14 cellular contexts compared by ENCODE assay signal in genomic region chr4:87209182-87209581, GRCh38. TPM values are rescaled to one million over a fixed set of nuclear protein-coding genes. Genes with fewer than 3 reads are reported as not detected.
DNase-seq lines count a peak whose midpoint lies in the region; ATAC-seq lines count a peak whose summit lies in the region.
"Had no signal": no experiment of that assay in that cellular context is flagged by ENCODE, and none has a peak within 500 bp of the region (broad histone marks: within the 10 kb centered on the region; RNA-seq: fewer than 3 reads in every experiment).

No MANE protein-coding gene starts in this region.

- peak; percentile 50 for DNase-seq in CD1c-positive myeloid dendritic cell (ENCODE audit: extremely low spot score)
- DNase-seq in midbrain (lab: John Stamatoyannopoulos, UW) = peak; percentile 2
- no peak for DNase-seq in iPS-NIHi11 (ENCODE audit: low spot score)
- DNase-seq in NCI-H446 treated with DMSO at 0.1 percent for 48 hours (lab: John Stamatoyannopoulos, UW) = no peak
- no peak for DNase-seq in substantia nigra (lab: John Stamatoyannopoulos, UW)
- DNase-seq in activated CD8-positive, alpha-beta T cell treated with anti-CD3 and anti-CD28 coated beads, Interleukin-2, amount 10 ng/mL, durations not matched to agents 7 days and 5 days = no peak
- DNase-seq: DMS79 treated with DMSO at 0.1 percent for 48 hours; effector memory CD4-positive, alpha-beta T cell; foreskin fibroblast; NCI-H2081 treated with DMSO at 0.1 percent for 48 hours; NCI-H774; T-helper 9 cell had no signal

- no peaks in the 10 kb centered on the region for H3K36me3 Mint-ChIP-seq in IgD-negative memory B cell
- H3K36me3 Mint-ChIP-seq in activated CD8-positive, alpha-beta T cell treated with anti-CD3 and anti-CD28 coated beads, Interleukin-2, amount 10 ng/mL, durations not matched to agents 7 days and 5 days (ENCODE audit: low read depth) = peaks cover 18% of the 10 kb centered on the region

- H3K27me3 Mint-ChIP-seq in IgD-negative memory B cell = no peaks in the 10 kb centered on the region
- no peaks in the 10 kb centered on the region for H3K27me3 Mint-ChIP-seq in activated CD8-positive, alpha-beta T cell treated with anti-CD3 and anti-CD28 coated beads, Interleukin-2, amount 10 ng/mL, durations not matched to agents 7 days and 5 days (ENCODE audit: low read depth)

- no peaks in the 10 kb centered on the region for H3K9me3 Mint-ChIP-seq in IgD-negative memory B cell
- no peaks in the 10 kb centered on the region for H3K9me3 Mint-ChIP-seq in activated CD8-positive, alpha-beta T cell treated with anti-CD3 and anti-CD28 coated beads, Interleukin-2, amount 10 ng/mL, durations not matched to agents 7 days and 5 days (ENCODE audit: insufficient read depth)

- no peak overlapping the region for H3K27ac ChIP-seq in substantia nigra (ENCODE audit: low read depth, low read length, poor library complexity, severe bottlenecking)

- CTCF ChIA-PET in activated CD8-positive, alpha-beta T cell treated with anti-CD3 and anti-CD28 coated beads, Interleukin-2, amount 10 ng/mL, durations not matched to agents 7 days and 5 days (lab: Charles Lee) = interaction anchor here (0.9 to 2.6 kb wide), 3 partner anchors 11 to 59 kb away, joined by 3 to 13 read pairs (median 3); partner anchors contain the start of gene KLHL8

- ATAC-seq in GM21576 (IDR thresholded peaks at IDR 0.05; ENCODE audit: unreplicated experiment) = peak; percentile 9
- ATAC-seq in activated CD8-positive, alpha-beta T cell treated with anti-CD3 and anti-CD28 coated beads, Interleukin-2, amount 10 ng/mL, durations not matched to agents 7 days and 5 days = no peak

- H3K27ac Mint-ChIP-seq in IgD-negative memory B cell = peak overlapping the region in 2 of 3 donors; percentile 81 to 91
- H3K27ac Mint-ChIP-seq in activated CD8-positive, alpha-beta T cell treated with anti-CD3 and anti-CD28 coated beads, Interleukin-2, amount 10 ng/mL, durations not matched to agents 7 days and 5 days = no peak overlapping the region

- POLR2A ChIA-PET in activated CD8-positive, alpha-beta T cell treated with anti-CD3 and anti-CD28 coated beads, Interleukin-2, amount 10 ng/mL, durations not matched to agents 7 days and 5 days (lab: Charles Lee) = interaction anchor here (2.9 kb wide), 1 partner anchor 11 kb away, joined by 8 read pairs; the partner anchor contains the start of gene KLHL8

- H3K4me1 Mint-ChIP-seq in IgD-negative memory B cell = peaks cover 7 to 20% (median 16%) of the 10 kb centered on the region in 3 donors
- H3K4me1 Mint-ChIP-seq in activated CD8-positive, alpha-beta T cell treated with anti-CD3 and anti-CD28 coated beads, Interleukin-2, amount 10 ng/mL, durations not matched to agents 7 days and 5 days (ENCODE audit: low read depth) = peaks cover 13% of the 10 kb centered on the region

- H3K4me3 Mint-ChIP-seq in IgD-negative memory B cell = peak overlapping the region in 3 of 4 donors; percentile 45 to 83 (median 58)
- H3K4me3 Mint-ChIP-seq in activated CD8-positive, alpha-beta T cell treated with anti-CD3 and anti-CD28 coated beads, Interleukin-2, amount 10 ng/mL, durations not matched to agents 7 days and 5 days = no peak overlapping the region

RNA-seq across cellular contexts. Expression of gene KLHL8, which starts 11.2 kb away (rescaled TPM):
- polyA plus RNA-seq in IgD-negative memory B cell = 13.3 TPM
- 10 to 100 TPM; 13.4 to 15.8 TPM for total RNA-seq in activated CD8-positive, alpha-beta T cell treated with anti-CD3 and anti-CD28 coated beads, Interleukin-2, amount 10 ng/mL, durations not matched to agents 7 days and 5 days

Comparison
In these comparisons a context has a peak if more than half of its experiments do, and no peak if none do; other contexts are left out.
1. DNase-seq: peak in CD1c-positive myeloid dendritic cell (single experiment) and midbrain (single experiment); none in iPS-NIHi11 (single experiment), NCI-H446 treated with DMSO at 0.1 percent for 48 hours (single experiment), substantia nigra (0 of 49) and activated CD8-positive, alpha-beta T cell treated with anti-CD3 and anti-CD28 coated beads, Interleukin-2, amount 10 ng/mL, durations not matched to agents 7 days and 5 days (single experiment).